ENCODE assay signal across 9 cellular contexts in genomic region chrX:2710496-2710895, GRCh38. TPM values are rescaled to one million over a fixed set of nuclear protein-coding genes. Genes with fewer than 3 reads are reported as not detected.
DNase-seq lines count a peak whose midpoint lies in the region; ATAC-seq and TF ChIP-seq lines count a peak whose summit lies in the region.
"Had no signal": no experiment of that assay in that cellular context is flagged by ENCODE, and none has a peak within 500 bp of the region (broad histone marks: within the 10 kb centered on the region; RNA-seq: fewer than 3 reads in every experiment).

No MANE protein-coding gene starts in this region.

- WGBS in spleen, 5 donors: 3 to 18% (median 12%) methylated on average over 5 of the region's 5 CpGs

- no peaks in the 10 kb centered on the region for H3K9me3 Mint-ChIP-seq in activated B cell treated with CpG ODN at 0.5 μM for 24 hours

- H3K4me1 ChIP-seq in spleen: peaks cover 41 to 95% (median 63%) of the 10 kb centered on the region in 6 donors

- peak overlapping the region in 5 of 8 donors; percentile 55 to 69 (median 65) for H3K27ac ChIP-seq in spleen

- POLR2A ChIA-PET in activated B cell treated with CpG ODN at 0.5 μM for 24 hours (lab: Charles Lee): no interaction called here

- no peak for TF ChIP-seq CTCF in activated B cell treated with CpG ODN at 0.5 μM for 24 hours (IDR thresholded peaks at IDR 0.05)
- TF ChIP-seq CTCF in fibroblast of the aortic adventitia (IDR thresholded peaks at IDR 0.05; ENCODE audit: insufficient read depth, low read length): no peak
- TF ChIP-seq CTCF in spleen (IDR thresholded peaks at IDR 0.05 in 8 of 11, conservative IDR thresholded peaks at IDR 0.05 in 3 of 11): no peak
- no peak for TF ChIP-seq CTCF in foreskin fibroblast (IDR thresholded peaks at IDR 0.05; ENCODE audit: low read depth, low read length)

- H3K27me3 ChIP-seq in H7 (ENCODE audit: control insufficient read depth, insufficient read depth, low read length) (no peaks in the 10 kb centered on the region), spleen (replicated peaks in 1 of 7) (no peaks in the 10 kb centered on the region)

- H3K36me3 Mint-ChIP-seq in activated B cell treated with CpG ODN at 0.5 μM for 24 hours (ENCODE audit: low read depth): peaks cover 20% of the 10 kb centered on the region

- DNase-seq in H7 (peak; percentile 57), activated B cell treated with CpG ODN at 0.5 μM for 24 hours (no peak), fibroblast of the aortic adventitia (ENCODE audit: low read depth) (no peak), spleen (no peak), foreskin fibroblast (no peak), UCSD-AML1 (lab: John Stamatoyannopoulos, UW; ENCODE audit: unreplicated experiment) (no peak)
- no peak for DNase-seq in activated CD4-positive, CD25-positive, alpha-beta regulatory T cell (lab: John Stamatoyannopoulos, UW)
- DNase-seq: NCI-H510A had no signal

- CTCF ChIA-PET in activated B cell treated with CpG ODN at 0.5 μM for 24 hours (lab: Charles Lee): no interaction called here

- peak overlapping the region; percentile 59 for H3K4me3 Mint-ChIP-seq in activated B cell treated with CpG ODN at 0.5 μM for 24 hours

- peak overlapping the region; percentile 84 for H3K27ac Mint-ChIP-seq in activated B cell treated with CpG ODN at 0.5 μM for 24 hours

- intact Hi-C loops in activated B cell treated with CpG ODN at 0.5 μM for 24 hours (cut with micrococcal nuclease): no loop called here
- intact Hi-C loops in spleen (cut with DNase I; ENCODE audit: low total_unique reads): no loop called here

- no peak overlapping the region for H3K4me3 ChIP-seq in H7 (ENCODE audit: insufficient read depth, low read depth, low read length)
- peak overlapping the region; percentile 34 for H3K4me3 ChIP-seq in fibroblast of the aortic adventitia (ENCODE audit: low read depth, low read length)
- H3K4me3 ChIP-seq in spleen: peak overlapping the region in 2 of 8 donors; percentile 6 to 42
- H3K4me3 ChIP-seq in foreskin fibroblast (ENCODE audit: low read depth in 1 of 2, low read length in 2 of 2): peak overlapping the region in 1 of 2 donors; percentile 13

- ATAC-seq in activated B cell treated with CpG ODN at 0.5 μM for 24 hours (ENCODE audit: low read depth): no peak
- no peak for ATAC-seq in HG03108 (IDR thresholded peaks at IDR 0.05; ENCODE audit: unreplicated experiment)

- H3K27me3 Mint-ChIP-seq in activated B cell treated with CpG ODN at 0.5 μM for 24 hours: no peaks in the 10 kb centered on the region

- no peaks in the 10 kb centered on the region for H3K9me3 ChIP-seq in spleen

- H3K4me1 Mint-ChIP-seq in activated B cell treated with CpG ODN at 0.5 μM for 24 hours: peaks cover 59% of the 10 kb centered on the region

- H3K36me3 ChIP-seq in H7 (replicated peaks; ENCODE audit: control insufficient read depth, insufficient read depth, low read length): no peaks in the 10 kb centered on the region; the same call in none of the 2 replicates
- H3K36me3 ChIP-seq in spleen: peaks cover 0 to 41% (median 8%) of the 10 kb centered on the region in 6 donors

- TF ChIP-seq POLR2A in spleen (IDR thresholded peaks at IDR 0.05): no peak

RNA-seq across cellular contexts. Expression of gene CD99, which starts 19.4 kb away (rescaled TPM):
- total RNA-seq in H7 (2014; rRNA removed; shearing (Covaris generic)): 112 and 125 TPM in 2 replicates
- total RNA-seq in activated B cell treated with CpG ODN at 0.5 μM for 24 hours (86.4 and 102 TPM in 2 replicates), fibroblast of the aortic adventitia (ENCODE audit: low replicate concordance) (355 and 675 TPM in 2 replicates), spleen (100 to 1,000 TPM; 109 to 316 (median 180) TPM)
- 100 to 1,000 TPM; 101 to 219 (median 189) TPM for polyA plus RNA-seq in spleen

RNA-seq across cellular contexts. Expression of gene XG, which starts 41.3 kb away (rescaled TPM):
- total RNA-seq in H7 (2014; rRNA removed; shearing (Covaris generic)): 0.17 and 0.67 TPM in 2 replicates
- total RNA-seq in activated B cell treated with CpG ODN at 0.5 μM for 24 hours (not detected in 2 replicates), fibroblast of the aortic adventitia (ENCODE audit: low replicate concordance) (13.8 and 50.4 TPM in 2 replicates), spleen (under 1 TPM in 3 of 7 donors, not detected in 4; 0.19 to 0.87 (median 0.32) TPM)
- polyA plus RNA-seq in spleen: under 1 TPM; 0.03 to 0.22 (median 0.15) TPM
